Comparison of ENCODE assay signal across 8 cellular contexts in the genomic region with DNA sequence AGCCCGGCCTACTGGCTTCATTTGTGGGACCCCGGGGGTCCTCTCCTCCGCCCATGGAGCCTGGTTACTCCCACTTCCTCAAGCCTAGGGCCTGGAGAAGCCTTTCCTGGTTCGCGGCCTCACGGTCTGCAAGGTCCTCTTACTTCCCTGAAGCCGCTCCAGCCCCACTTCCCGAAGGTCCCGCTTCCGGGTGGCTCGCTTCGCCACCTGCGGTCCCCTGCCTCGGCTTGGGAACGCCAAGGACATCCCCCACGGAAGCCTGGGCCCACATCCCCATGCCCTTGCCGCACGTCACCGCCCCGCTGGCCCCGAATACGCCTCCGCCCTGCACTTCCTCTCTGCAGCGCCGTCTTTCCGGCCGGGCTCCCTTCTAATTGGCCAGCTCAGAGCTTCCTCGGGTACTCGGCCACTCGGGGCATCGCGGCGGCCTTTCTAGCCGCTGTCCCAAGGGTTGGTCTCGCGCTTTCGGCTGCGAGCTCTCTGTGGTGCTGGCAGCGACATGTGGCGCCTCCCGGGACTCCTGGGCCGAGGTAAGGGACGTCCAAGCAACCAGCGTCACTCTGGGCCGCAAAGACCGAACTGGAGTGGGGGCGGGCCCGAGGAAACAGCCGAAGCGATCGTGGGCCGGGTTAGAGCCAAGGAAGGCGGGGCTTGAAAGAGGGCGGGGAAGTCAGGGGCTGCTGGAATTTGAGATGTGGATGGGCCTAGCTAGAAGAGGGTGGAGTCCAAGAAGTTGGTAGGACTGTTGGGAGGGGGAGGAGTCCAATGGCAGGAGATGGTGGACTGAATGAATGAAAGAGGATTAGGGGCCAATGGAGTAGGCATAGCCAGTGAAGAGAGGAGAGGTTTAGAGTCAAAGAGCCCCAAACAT. TPM values are rescaled to one million over a fixed set of nuclear protein-coding genes. Genes with fewer than 3 reads are reported as not detected.
A peak's percentile ranks its signal among the peaks of the same experiment; 100 is the strongest.
DNase-seq lines count a peak whose midpoint lies in the region; ATAC-seq and TF ChIP-seq lines count a peak whose summit lies in the region.

DELE1 (plus strand) TSS at position 429 of the 871 bp plus-strand sequence; CDS start at position 500, 71 bp downstream.

- DNase-seq in ACHN: peak; percentile 90
- peak; percentile 90 for DNase-seq in NCI-H2227 (lab: John Stamatoyannopoulos, UW; ENCODE audit: unreplicated experiment)
- DNase-seq in WTC11 (ENCODE audit: low spot score): peak; percentile 93
- DNase-seq in cardiac fibroblast (ENCODE audit: low read depth in 2 of 2): peak; percentile 94 to 95
- DNase-seq in iPS-NIHi7 (ENCODE audit: extremely low spot score): peak; percentile 97
- peak; percentile 82 for DNase-seq in smooth muscle cell of the brain vasculature (ENCODE audit: low read depth, low spot score)

- no peaks in the 10 kb centered on the region for H3K27me3 Mint-ChIP-seq in WTC11 (ENCODE audit: low read depth)

- peak within 1 kb of the TSS; percentile 87 for H3K27ac Mint-ChIP-seq in WTC11

- no peaks in the 10 kb centered on the region for H3K9me3 Mint-ChIP-seq in WTC11

- H3K4me3 Mint-ChIP-seq in WTC11: peak within 1 kb of the TSS; percentile 67

- H3K4me3 ChIP-seq in cardiac fibroblast (replicated peaks in 1 of 2; ENCODE audit: low read depth in 2 of 2, low read length in 2 of 2): peak within 1 kb of the TSS; percentile 65 to 81

- POLR2A ChIA-PET in WTC11 (lab: Charles Lee): interaction anchor here (0.7 to 1.9 kb wide), 17 partner anchors 9 to 259 kb away, joined by 3 to 10 read pairs (median 4); partner anchors contain the start of genes ARAP3, PCDH1, PCDH12 and RNF14

- peaks cover 15% of the 10 kb centered on the region for H3K4me1 Mint-ChIP-seq in WTC11

- CTCF ChIA-PET in WTC11 (lab: Charles Lee): interaction anchor here (0.6 to 3.3 kb wide), 28 partner anchors 8 to 510 kb away, joined by 3 to 39 read pairs (median 4); partner anchors contain the start of genes DIAPH1, GNPDA1, PCDH1 and PCDH12

- H3K36me3 Mint-ChIP-seq in WTC11: peaks cover 35% of the 10 kb centered on the region

- ATAC-seq in GM18868 (IDR thresholded peaks at IDR 0.05; ENCODE audit: unreplicated experiment) (peak; percentile 97), HG03108 (IDR thresholded peaks at IDR 0.05; ENCODE audit: unreplicated experiment) (peak; percentile 97), WTC11 (peak; percentile 96)

- in situ Hi-C loops in ACHN (cut with HindIII; ENCODE audit: low pct_ligation_motif_present, low pct_unique_long_range_greater_than_20kb, low sequenced_read_pairs): no loop called here

- no peak for TF ChIP-seq CTCF in WTC11 (IDR thresholded peaks at IDR 0.05)
- TF ChIP-seq CTCF in cardiac fibroblast (IDR thresholded peaks at IDR 0.05; ENCODE audit: low read depth, low read length): no peak

TF ChIP-seq in WTC11, 78 proteins besides CTCF, POLR2A, EP300 and RAD21 (continues in another document):
- peak; percentile 80 for TF ChIP-seq CREM (CRISPR knock-in tag; IDR thresholded peaks at IDR 0.05)
- no peak for TF ChIP-seq OVOL2 (CRISPR knock-in tag; IDR thresholded peaks at IDR 0.05; ENCODE audit: borderline replicate concordance)
- TF ChIP-seq MAX (CRISPR knock-in tag; IDR thresholded peaks at IDR 0.05): peak; percentile 89
- TF ChIP-seq ERG (CRISPR knock-in tag; IDR thresholded peaks at IDR 0.05): no peak
- no peak for TF ChIP-seq EMX1 (CRISPR knock-in tag; IDR thresholded peaks at IDR 0.05)
- TF ChIP-seq, protein P1, sequence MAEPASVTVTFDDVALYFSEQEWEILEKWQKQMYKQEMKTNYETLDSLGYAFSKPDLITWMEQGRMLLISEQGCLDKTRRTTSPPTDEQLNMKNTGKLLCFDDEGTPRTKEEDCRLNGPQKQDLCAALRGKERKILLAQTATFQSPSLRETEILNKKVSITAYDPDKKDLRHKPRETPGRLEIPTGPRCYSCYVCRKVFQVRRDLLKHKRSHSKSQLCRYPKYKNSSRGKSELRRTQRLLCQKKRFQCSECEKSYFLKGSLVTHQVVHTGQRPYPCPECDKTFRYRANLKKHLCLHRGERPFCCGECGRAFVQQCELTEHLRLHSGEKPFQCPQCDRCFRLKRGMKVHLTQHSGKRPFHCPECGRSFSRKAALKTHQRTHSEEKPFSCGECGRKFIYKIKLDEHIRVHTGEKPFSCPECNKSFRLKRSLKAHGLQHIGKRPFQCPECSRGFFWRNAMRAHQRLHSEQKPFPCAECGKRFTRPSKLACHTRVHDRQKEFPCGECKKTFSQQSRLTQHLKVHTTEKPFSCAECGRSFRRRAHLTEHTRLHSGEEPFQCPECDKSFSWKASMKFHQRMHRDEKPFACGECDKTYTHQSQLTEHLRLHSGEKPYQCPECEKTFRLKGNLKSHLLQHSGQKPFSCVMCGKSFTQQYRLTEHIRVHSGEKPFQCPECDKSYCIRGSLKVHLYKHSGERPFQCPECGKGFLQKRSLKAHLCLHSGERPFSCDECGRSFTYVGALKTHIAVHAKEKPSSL (CRISPR knock-in tag; conservative IDR thresholded peaks at IDR 0.05): no peak
- no peak for TF ChIP-seq ZSCAN18 (CRISPR knock-in tag; IDR thresholded peaks at IDR 0.05)
- TF ChIP-seq NFATC4 (CRISPR knock-in tag; IDR thresholded peaks at IDR 0.05): no peak
- no peak for TF ChIP-seq IRF2 (CRISPR knock-in tag; IDR thresholded peaks at IDR 0.05; ENCODE audit: borderline replicate concordance, low read depth)
- TF ChIP-seq, protein P2, sequence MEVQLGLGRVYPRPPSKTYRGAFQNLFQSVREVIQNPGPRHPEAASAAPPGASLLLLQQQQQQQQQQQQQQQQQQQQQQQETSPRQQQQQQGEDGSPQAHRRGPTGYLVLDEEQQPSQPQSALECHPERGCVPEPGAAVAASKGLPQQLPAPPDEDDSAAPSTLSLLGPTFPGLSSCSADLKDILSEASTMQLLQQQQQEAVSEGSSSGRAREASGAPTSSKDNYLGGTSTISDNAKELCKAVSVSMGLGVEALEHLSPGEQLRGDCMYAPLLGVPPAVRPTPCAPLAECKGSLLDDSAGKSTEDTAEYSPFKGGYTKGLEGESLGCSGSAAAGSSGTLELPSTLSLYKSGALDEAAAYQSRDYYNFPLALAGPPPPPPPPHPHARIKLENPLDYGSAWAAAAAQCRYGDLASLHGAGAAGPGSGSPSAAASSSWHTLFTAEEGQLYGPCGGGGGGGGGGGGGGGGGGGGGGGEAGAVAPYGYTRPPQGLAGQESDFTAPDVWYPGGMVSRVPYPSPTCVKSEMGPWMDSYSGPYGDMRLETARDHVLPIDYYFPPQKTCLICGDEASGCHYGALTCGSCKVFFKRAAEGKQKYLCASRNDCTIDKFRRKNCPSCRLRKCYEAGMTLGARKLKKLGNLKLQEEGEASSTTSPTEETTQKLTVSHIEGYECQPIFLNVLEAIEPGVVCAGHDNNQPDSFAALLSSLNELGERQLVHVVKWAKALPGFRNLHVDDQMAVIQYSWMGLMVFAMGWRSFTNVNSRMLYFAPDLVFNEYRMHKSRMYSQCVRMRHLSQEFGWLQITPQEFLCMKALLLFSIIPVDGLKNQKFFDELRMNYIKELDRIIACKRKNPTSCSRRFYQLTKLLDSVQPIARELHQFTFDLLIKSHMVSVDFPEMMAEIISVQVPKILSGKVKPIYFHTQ (CRISPR knock-in tag; IDR thresholded peaks at IDR 0.05): no peak
- peak; percentile 71 for TF ChIP-seq NFE2L1 (CRISPR knock-in tag; IDR thresholded peaks at IDR 0.05)
- TF ChIP-seq GABPB1 (CRISPR knock-in tag; IDR thresholded peaks at IDR 0.05): peak; percentile 37; the same call in 1 of the 2 replicates
- TF ChIP-seq ZNF219 (CRISPR knock-in tag; IDR thresholded peaks at IDR 0.05; ENCODE audit: borderline replicate concordance): no peak
- TF ChIP-seq ZBTB21 (CRISPR knock-in tag; IDR thresholded peaks at IDR 0.05; ENCODE audit: borderline replicate concordance): no peak
- no peak for TF ChIP-seq USF2 (CRISPR knock-in tag; IDR thresholded peaks at IDR 0.05)
- TF ChIP-seq, protein P3, sequence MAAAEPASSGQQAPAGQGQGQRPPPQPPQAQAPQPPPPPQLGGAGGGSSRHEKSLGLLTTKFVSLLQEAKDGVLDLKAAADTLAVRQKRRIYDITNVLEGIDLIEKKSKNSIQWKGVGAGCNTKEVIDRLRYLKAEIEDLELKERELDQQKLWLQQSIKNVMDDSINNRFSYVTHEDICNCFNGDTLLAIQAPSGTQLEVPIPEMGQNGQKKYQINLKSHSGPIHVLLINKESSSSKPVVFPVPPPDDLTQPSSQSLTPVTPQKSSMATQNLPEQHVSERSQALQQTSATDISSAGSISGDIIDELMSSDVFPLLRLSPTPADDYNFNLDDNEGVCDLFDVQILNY (CRISPR knock-in tag; IDR thresholded peaks at IDR 0.05): peak; percentile 77

RNA-seq across cellular contexts. Expression of gene DELE1, which starts in this region (rescaled TPM):
- total RNA-seq in WTC11 (2021): 79.3 to 83.8 TPM (median 81.5 TPM) in 3 replicates

Comparison
In these comparisons a context has a peak if more than half of its experiments do, and no peak if none do; other contexts are left out.
1. Peak in every context shown above with its lines: DNase-seq, ATAC-seq and H3K4me3 ChIP-seq.